In the genomic region with DNA sequence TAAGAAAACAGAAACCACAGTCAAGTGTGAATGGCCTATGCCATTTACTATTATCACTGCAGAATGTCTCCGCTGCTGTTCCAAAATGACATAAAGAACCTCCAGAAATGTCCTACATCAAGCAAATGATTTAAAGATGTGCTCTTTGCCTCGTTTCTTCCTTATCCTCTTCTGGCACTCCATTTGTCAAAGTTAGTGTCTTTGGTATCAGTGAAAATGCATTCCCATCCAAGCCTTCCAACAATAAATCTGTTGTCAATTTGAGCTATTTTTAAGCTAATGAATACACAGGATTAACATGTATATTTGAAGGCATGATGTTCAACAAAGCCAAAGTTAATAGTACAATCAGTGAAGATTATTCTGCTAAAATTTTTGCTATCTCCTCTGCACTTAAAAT, we compare ENCODE assay signal across 26 cellular contexts.
"Had no signal": no experiment of that assay in that cellular context is flagged by ENCODE, and none has a peak within 500 bp of the region (broad histone marks: within the 10 kb centered on the region; RNA-seq: fewer than 3 reads in every experiment).

No MANE protein-coding gene starts in this region.

- H3K9me3 ChIP-seq: testis, thoracic aorta, thyroid gland, tibial artery, tibial nerve, transverse colon, upper lobe of left lung, upper lobe of right lung, uterus, vagina had no signal

- H3K36me3 ChIP-seq: stomach, suprapubic skin, thoracic aorta, thyroid gland, tibial artery, tibial nerve, transverse colon, upper lobe of left lung, upper lobe of right lung, uterus, vagina had no signal

- H3K27me3 ChIP-seq: stomach, suprapubic skin, testis, thyroid gland, tibial artery, tibial nerve, transverse colon, upper lobe of left lung, upper lobe of right lung, uterus, vagina had no signal

- H3K4me3 ChIP-seq: stomach, suprapubic skin, testis, thoracic aorta, thyroid gland, tibial artery, tibial nerve, transverse colon, upper lobe of left lung, upper lobe of right lung, uterus, vagina had no signal

- DNase-seq: stimulated activated CD4-positive, alpha-beta T cell treated with anti-CD3 and anti-CD28 coated beads, Interleukin-2, amount 100 ng/mL, for 48 hours; stimulated activated CD4-positive, alpha-beta T cell treated with anti-CD3 and anti-CD28 coated beads, Interleukin-4, amount 100 ng/mL, for 1 hour; stimulated activated CD4-positive, alpha-beta T cell treated with anti-CD3 and anti-CD28 coated beads, Interleukin-4, amount 100 ng/mL, for 24 hours; stimulated activated CD4-positive, alpha-beta T cell treated with anti-CD3 and anti-CD28 coated beads, Interleukin-4, amount 100 ng/mL, for 4 hours; stimulated activated CD8-positive, alpha-beta memory T cell treated with anti-CD3 and anti-CD28 coated beads, Interleukin-4, amount 100 ng/mL, for 48 hours; stimulated activated naive B cell treated with anti-CD40 and anti-IgM and Interleukin-4, amounts not matched to agents 10 μg/mL and 1 μg/mL and 100 μg/mL, for 72 hours; stimulated activated naive CD4-positive, alpha-beta T cell; stimulated activated naive CD4-positive, alpha-beta T cell treated with Interleukin-2 at 50 U/mL for 16 hours; stimulated activated naive CD8-positive, alpha-beta T cell treated with anti-CD3 and anti-CD28 coated beads, Interleukin-15, amount 100 ng/mL, for 72 hours; stimulated activated naive CD8-positive, alpha-beta T cell treated with anti-CD3 and anti-CD28 coated beads, Interleukin-15, Interleukin-2, amounts not matched to agents 100 U/mL and 50 U/mL, for 24 hours; stomach; substantia nigra; testis; thyroid gland; tibial artery; transverse colon; trophoblast cell; upper lobe of left lung; upper lobe of right lung; uterus had no signal

- H3K4me1 ChIP-seq: stomach, suprapubic skin, testis, thyroid gland, tibial artery, tibial nerve, transverse colon, upper lobe of left lung, upper lobe of right lung, uterus, vagina had no signal

- H3K27ac ChIP-seq: stomach, suprapubic skin, testis, thoracic aorta, thyroid gland, tibial artery, tibial nerve, transverse colon, upper lobe of left lung, upper lobe of right lung, uterus, vagina had no signal

- ATAC-seq: stimulated activated effector memory CD8-positive, alpha-beta T cell treated with anti-CD3 and anti-CD28 coated beads, Interleukin-12 subunit alpha, Interleukin-12 subunit beta, amount 100 ng/mL, for 72 hours; stimulated activated memory B cell treated with anti-CD40 and anti-IgM and Interleukin-4, amounts not matched to agents 10 μg/mL and 1 μg/mL and 100 μg/mL, for 72 hours; stimulated activated naive B cell treated with anti-CD40 and anti-IgM and Interleukin-4, amounts not matched to agents 10 μg/mL and 1 μg/mL and 100 μg/mL, for 72 hours; stimulated activated naive CD8-positive, alpha-beta T cell treated with anti-CD3 and anti-CD28 coated beads, Interleukin-15, amount 100 ng/mL, for 72 hours; stimulated activated naive CD8-positive, alpha-beta T cell treated with anti-CD3 and anti-CD28 coated beads, Interleukin-15, Interleukin-2, amounts not matched to agents 100 U/mL and 50 U/mL, for 24 hours; upper lobe of right lung had no signal
